Comparison of ENCODE assay signal across 20 cellular contexts in genomic region chr15:87959658-87960057, GRCh38.
A peak's percentile ranks its signal among the peaks of the same experiment; 100 is the strongest.
DNase-seq lines count a peak whose midpoint lies in the region; ATAC-seq and TF ChIP-seq lines count a peak whose summit lies in the region.
"Had no signal": no experiment of that assay in that cellular context is flagged by ENCODE, and none has a peak within 500 bp of the region (broad histone marks: within the 10 kb centered on the region; RNA-seq: fewer than 3 reads in every experiment).

No MANE protein-coding gene starts in this region.

- TF ChIP-seq CTCF in psoas muscle (IDR thresholded peaks at IDR 0.05): no peak

- ATAC-seq in right cardiac atrium (peak; percentile 67 to 79), Right ventricle myocardium superior (ENCODE audit: poor library complexity) (no peak), psoas muscle (peak; percentile 46 to 60 (median 55)), aorta (ENCODE audit: low FRiP score) (peak; percentile 70), GM21447 (IDR thresholded peaks at IDR 0.05; ENCODE audit: unreplicated experiment) (no peak)
- ATAC-seq in stimulated activated naive CD8-positive, alpha-beta T cell treated with anti-CD3 and anti-CD28 coated beads, Interleukin-15, Interleukin-2, amounts not matched to agents 100 U/mL and 50 U/mL, for 24 hours: no peak
- ATAC-seq: CD8-positive, alpha-beta T cell; GM12878 had no signal

- DNase-seq in right cardiac atrium (peak in 2 of 3 donors; percentile 39 to 57), Right ventricle myocardium superior (no peak), medulla oblongata (ENCODE audit: extremely low spot score) (peak; percentile 46), psoas muscle (no peak), aorta (no peak), NCI-H187 treated with DMSO at 0.1 percent for 48 hours (lab: John Stamatoyannopoulos, UW) (no peak)
- DNase-seq in stimulated activated naive CD8-positive, alpha-beta T cell treated with anti-CD3 and anti-CD28 coated beads, Interleukin-15, Interleukin-2, amounts not matched to agents 100 U/mL and 50 U/mL, for 24 hours: no peak
- DNase-seq: CD4-positive, CD25-positive, alpha-beta regulatory T cell; CD8-positive, alpha-beta T cell; DMS153; DND-41; GDM1; GOT3; HCEC 1CT had no signal

- intact Hi-C loops in right cardiac atrium (cut with DNase I): no loop called here
- intact Hi-C loops in Right ventricle myocardium superior (cut with DNase I): no loop called here
- intact Hi-C loops in psoas muscle (cut with DNase I): no loop called here
- intact Hi-C loops in aorta (cut with DNase I): no loop called here

- no peaks in the 10 kb centered on the region for H3K36me3 ChIP-seq in psoas muscle (ENCODE audit: insufficient read depth in 1 of 2, low read depth in 1 of 2)
- H3K36me3 ChIP-seq in aorta (ENCODE audit: control insufficient read depth in 1 of 2, insufficient read depth in 2 of 2, low read length in 1 of 2): no peaks in the 10 kb centered on the region
- H3K36me3 ChIP-seq: BLaER1 had no signal

- H3K27ac ChIP-seq in right cardiac atrium (ENCODE audit: low read length) (no peak overlapping the region), psoas muscle (no peak overlapping the region), aorta (ENCODE audit: low read depth in 1 of 2, low read length in 2 of 2) (no peak overlapping the region)
- H3K27ac ChIP-seq: 22Rv1, BLaER1, C4-2B had no signal

- H3K4me1 ChIP-seq in right cardiac atrium (ENCODE audit: control insufficient read depth, insufficient read depth, low read length): peaks cover 2% of the 10 kb centered on the region
- H3K4me1 ChIP-seq in psoas muscle: no peaks in the 10 kb centered on the region
- H3K4me1 ChIP-seq in aorta (ENCODE audit: control insufficient read depth in 1 of 2, insufficient read depth in 2 of 2, low read length in 2 of 2): peaks cover 6 to 8% of the 10 kb centered on the region in 2 donors
- H3K4me1 ChIP-seq: BLaER1, Caco-2 had no signal

- H3K9me3 ChIP-seq in right cardiac atrium (ENCODE audit: control insufficient read depth, low read length) (no peaks in the 10 kb centered on the region), psoas muscle (no peaks in the 10 kb centered on the region), aorta (ENCODE audit: control insufficient read depth, low read length) (no peaks in the 10 kb centered on the region)
- H3K9me3 ChIP-seq: BLaER1, Caco-2 had no signal

- H3K4me3 ChIP-seq in right cardiac atrium (ENCODE audit: low read length) (no peak overlapping the region), psoas muscle (no peak overlapping the region), aorta (ENCODE audit: low read length in 2 of 2) (no peak overlapping the region)
- H3K4me3 ChIP-seq: BLaER1, GM12878 had no signal

- 57% methylated on average over 4 of the region's 4 CpGs for WGBS in right cardiac atrium
- 19 to 27% (median 23%) methylated on average over 4 of the region's 4 CpGs for WGBS in psoas muscle, 3 donors
- 7 to 14% methylated on average over 4 of the region's 4 CpGs for WGBS in aorta, 2 donors

- no peaks in the 10 kb centered on the region for H3K27me3 ChIP-seq in right cardiac atrium (ENCODE audit: control insufficient read depth, insufficient read depth)
- peaks cover 0 to 3% (median 0%) of the 10 kb centered on the region in 3 donors for H3K27me3 ChIP-seq in psoas muscle (ENCODE audit: insufficient read depth in 3 of 3, low read length in 2 of 3)
- no peaks in the 10 kb centered on the region for H3K27me3 ChIP-seq in aorta (ENCODE audit: control insufficient read depth in 1 of 2, insufficient read depth in 2 of 2, low read length in 1 of 2)
- H3K27me3 ChIP-seq: BLaER1 had no signal

Comparison
In these comparisons a context has a peak if more than half of its experiments do, and no peak if none do; other contexts are left out.
1. ATAC-seq: peak in right cardiac atrium (2 of 2), psoas muscle (4 of 4) and aorta (single experiment); none in Right ventricle myocardium superior (single experiment), stimulated activated naive CD8-positive, alpha-beta T cell treated with anti-CD3 and anti-CD28 coated beads, Interleukin-15, Interleukin-2, amounts not matched to agents 100 U/mL and 50 U/mL, for 24 hours (single experiment) and GM21447 (single experiment).
2. DNase-seq: peak in right cardiac atrium (2 of 3) and medulla oblongata (single experiment); none in Right ventricle myocardium superior (single experiment), psoas muscle (0 of 2), aorta (0 of 2), stimulated activated naive CD8-positive, alpha-beta T cell treated with anti-CD3 and anti-CD28 coated beads, Interleukin-15, Interleukin-2, amounts not matched to agents 100 U/mL and 50 U/mL, for 24 hours (single experiment) and NCI-H187 treated with DMSO at 0.1 percent for 48 hours (single experiment).